In the genomic region with DNA sequence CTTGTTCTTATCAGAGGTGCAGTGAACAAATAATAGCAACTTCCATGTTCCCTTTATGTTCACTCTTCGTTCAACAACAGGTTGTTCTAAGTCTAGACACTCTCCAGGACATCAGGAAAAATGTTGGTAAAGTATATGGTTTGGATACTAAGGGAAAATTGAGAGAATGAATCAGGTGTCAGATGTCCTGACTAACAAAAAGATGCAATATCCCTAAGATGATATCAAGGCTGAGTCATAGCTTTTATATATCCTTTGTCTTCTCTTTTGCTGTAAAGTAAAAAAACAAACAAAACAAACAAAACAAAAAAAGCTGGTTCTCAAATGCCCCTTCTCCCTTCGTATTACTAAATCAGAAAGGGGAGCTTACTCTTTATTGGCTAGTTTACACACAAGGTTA, we compare ENCODE assay signal across 24 cellular contexts. TPM values are rescaled to one million over a fixed set of nuclear protein-coding genes. Genes with fewer than 3 reads are reported as not detected.
A peak's percentile ranks its signal among the peaks of the same experiment; 100 is the strongest.
DNase-seq lines count a peak whose midpoint lies in the region; ATAC-seq and TF ChIP-seq lines count a peak whose summit lies in the region.
"Had no signal": no experiment of that assay in that cellular context is flagged by ENCODE, and none has a peak within 500 bp of the region (broad histone marks: within the 10 kb centered on the region; RNA-seq: fewer than 3 reads in every experiment).

No MANE protein-coding gene starts in this region.

- no peaks in the 10 kb centered on the region for H3K36me3 ChIP-seq in GM23248 (ENCODE audit: low read depth)
- no peaks in the 10 kb centered on the region for H3K36me3 ChIP-seq in H7 (replicated peaks; ENCODE audit: control insufficient read depth, insufficient read depth, low read length)
- no peaks in the 10 kb centered on the region for H3K36me3 ChIP-seq in colonic mucosa

- H3K4me3 ChIP-seq in GM23248 = no peak overlapping the region
- H3K4me3 ChIP-seq in epithelial cell of esophagus (ENCODE audit: low read length) = no peak overlapping the region
- no peak overlapping the region for H3K4me3 ChIP-seq in H7 (ENCODE audit: insufficient read depth, low read depth, low read length)
- no peak overlapping the region for H3K4me3 ChIP-seq in colonic mucosa
- H3K4me3 ChIP-seq: PC-9 had no signal

- H3K9me2 ChIP-seq in GM23248 (ENCODE audit: insufficient read depth) = no peaks in the 10 kb centered on the region

- no peak for TF ChIP-seq CTCF in epithelial cell of esophagus (IDR thresholded peaks at IDR 0.05; ENCODE audit: insufficient read depth, low read depth, low read length, missing control alignments)
- no peak for TF ChIP-seq CTCF in colonic mucosa (IDR thresholded peaks at IDR 0.05)

- no peaks in the 10 kb centered on the region for H4K20me1 ChIP-seq in GM23248 (ENCODE audit: insufficient read depth)

- H3K4me2 ChIP-seq in GM23248 (ENCODE audit: unreplicated experiment) = no peak overlapping the region
- H3K4me2 ChIP-seq: PC-9 had no signal

- no peak overlapping the region for H2AFZ ChIP-seq in GM23248
- H2AFZ ChIP-seq: PC-9 had no signal

- in situ Hi-C loops in GM23248 (cut with MboI) = no loop called here

- no peaks in the 10 kb centered on the region for H3K79me2 ChIP-seq in GM23248 (ENCODE audit: insufficient read depth)

- H3K9me3 ChIP-seq in GM23248 (ENCODE audit: low read depth) (no peaks in the 10 kb centered on the region), colonic mucosa (no peaks in the 10 kb centered on the region)

- intact Hi-C loops in colonic mucosa (cut with DNase I) = no loop called here

- no peaks in the 10 kb centered on the region for H3K4me1 ChIP-seq in GM23248 (ENCODE audit: insufficient read depth)
- no peaks in the 10 kb centered on the region for H3K4me1 ChIP-seq in colonic mucosa

- ATAC-seq in GM21515 (IDR thresholded peaks at IDR 0.05; ENCODE audit: unreplicated experiment) (no peak), GM19324 (IDR thresholded peaks at IDR 0.05; ENCODE audit: low FRiP score, unreplicated experiment) (no peak)

- no peaks in the 10 kb centered on the region for H3K27me3 ChIP-seq in GM23248 (replicated peaks; ENCODE audit: insufficient read depth)
- no peaks in the 10 kb centered on the region for H3K27me3 ChIP-seq in H7 (ENCODE audit: control insufficient read depth, insufficient read depth, low read length)
- no peaks in the 10 kb centered on the region for H3K27me3 ChIP-seq in colonic mucosa

- DNase-seq in A172 (ENCODE audit: low spot score) (peak; percentile 67), GM23248 (peak; percentile 20), NCI-H226 (peak; percentile 12), epithelial cell of esophagus (ENCODE audit: low read depth) (peak; percentile 46), H7 (no peak), colonic mucosa (no peak)
- DNase-seq: C1 segment of cervical spinal cord, COR-L47, DMS153, Kasumi-1, MV-4-11, NCI-H1417, NCI-H1930, NCI-H2171 treated with DMSO at 0.1 percent for 48 hours, NCI-H774, PC-9 had no signal

- H3F3A ChIP-seq in GM23248 (ENCODE audit: insufficient read depth) = no peaks in the 10 kb centered on the region

- H3K9ac ChIP-seq in GM23248 (no peak overlapping the region), colonic mucosa (ENCODE audit: low read depth in 2 of 2, low read length in 2 of 2) (no peak overlapping the region)

- 78 to 81% methylated on average over 2 of the region's 2 CpGs for WGBS in GM23248 (ENCODE audit: low coverage in 1 of 2, low lambda C conversion rate in 2 of 2, missing lambda C conversion rate in 2 of 2), 2 experiments

- no peak overlapping the region for H3K27ac ChIP-seq in GM23248
- H3K27ac ChIP-seq in colonic mucosa = no peak overlapping the region
- H3K27ac ChIP-seq: PC-9 had no signal

RNA-seq across cellular contexts. Expression of a gene that starts 11.1 kb away (rescaled TPM):
- not detected in 2 replicates for total RNA-seq in A172 (2014; rRNA removed; shearing (Covaris generic))
- total RNA-seq in GM23248 (2014; rRNA removed; shearing (Covaris generic)) = not detected in 2 replicates
- not detected in 2 replicates for polyA plus RNA-seq in GM23248 (2016; fragmentation: Nextera tagmentation; extraction: Ambion mirVana)
- 12.8 and 17.6 TPM in 2 replicates for total RNA-seq in H7 (2014; rRNA removed; shearing (Covaris generic))
- total RNA-seq in colonic mucosa = not detected
- total RNA-seq: G401, H4, HT-29, NCI-H460, PC-9, SK-MEL-5 had no signal
- polyA plus RNA-seq: IgD-negative memory B cell had no signal

RNA-seq across cellular contexts. Expression of a gene that starts 15.4 kb away (rescaled TPM):
- 3.8 and 4.8 TPM in 2 replicates for total RNA-seq in A172 (2014; rRNA removed; shearing (Covaris generic))
- 3.4 and 4.4 TPM in 2 replicates for total RNA-seq in GM23248 (2014; rRNA removed; shearing (Covaris generic))
- 1.3 and 1.5 TPM in 2 replicates for polyA plus RNA-seq in GM23248 (2016; fragmentation: Nextera tagmentation; extraction: Ambion mirVana)
- total RNA-seq in H7 (2014; rRNA removed; shearing (Covaris generic)) = 3.2 and 5.2 TPM in 2 replicates
- total RNA-seq in colonic mucosa = 1 to 10 TPM; 1.5 to 2.6 TPM

RNA-seq across cellular contexts. Expression of a gene that starts 45.4 kb away (rescaled TPM):
- total RNA-seq in A172 (2014; rRNA removed; shearing (Covaris generic)) = 0.24 and 0.76 TPM in 2 replicates
- total RNA-seq in GM23248 (2014; rRNA removed; shearing (Covaris generic)) = 0.51 and 1.6 TPM in 2 replicates
- polyA plus RNA-seq in GM23248 (2016; fragmentation: Nextera tagmentation; extraction: Ambion mirVana) = 2.1 and 2.3 TPM in 2 replicates
- total RNA-seq in H7 (2014; rRNA removed; shearing (Covaris generic)) = not detected in 2 replicates
- under 1 TPM; 0.16 to 0.22 TPM for total RNA-seq in colonic mucosa
- total RNA-seq: HT-29, PC-9, SK-MEL-5 had no signal

Comparison
In these comparisons a context has a peak if more than half of its experiments do, and no peak if none do; other contexts are left out.
1. DNase-seq: peak in A172 (single experiment), GM23248 (single experiment), NCI-H226 (single experiment) and epithelial cell of esophagus (single experiment); none in H7 (single experiment) and colonic mucosa (single experiment).
2. RNA of a gene that starts 11.1 kb away (total RNA-seq): 12.8 to 17.6 TPM in H7; not detected in A172, not detected in GM23248 and not detected in colonic mucosa; every median in the first group is over 10 times any median in the second.